Comparison of ENCODE assay signal across 1 cellular context in genomic region chr18:31575515-31576246, GRCh38.
TF ChIP-seq lines count a peak whose summit lies in the region.

No MANE protein-coding gene starts in this region.

TF ChIP-seq in GM23338, 12 proteins besides CTCF, POLR2A, EP300 and RAD21 (continued from another document):
- no peak for TF ChIP-seq ZNF462 (CRISPR knock-in tag; IDR thresholded peaks at IDR 0.05)
- TF ChIP-seq POLR2AphosphoS5 (IDR thresholded peaks at IDR 0.05; ENCODE audit: low read depth), result no peak
- TF ChIP-seq ZNF114 (CRISPR knock-in tag; IDR thresholded peaks at IDR 0.05), result no peak
- no peak for TF ChIP-seq REST (IDR thresholded peaks at IDR 0.05; ENCODE audit: unreplicated experiment)
- no peak for TF ChIP-seq EZH2 (IDR thresholded peaks at IDR 0.05; ENCODE audit: low read depth, unreplicated experiment)
- TF ChIP-seq NANOG (IDR thresholded peaks at IDR 0.05; ENCODE audit: borderline replicate concordance), result no peak
- no peak for TF ChIP-seq ZNF331 (CRISPR knock-in tag; IDR thresholded peaks at IDR 0.05; ENCODE audit: low read depth)
- TF ChIP-seq CREB1 (CRISPR knock-in tag; IDR thresholded peaks at IDR 0.05; ENCODE audit: low read depth), result no peak
- TF ChIP-seq EZH2phosphoT487 (IDR thresholded peaks at IDR 0.05; ENCODE audit: unreplicated experiment), result no peak
- TF ChIP-seq JUNB (IDR thresholded peaks at IDR 0.05; ENCODE audit: unreplicated experiment), result no peak
